In genomic region chr1:230819976-230820375, GRCh38 we compare ENCODE assay signal across 24 cellular contexts.
"Had no signal": no experiment of that assay in that cellular context is flagged by ENCODE, and none has a peak within 500 bp of the region (broad histone marks: within the 10 kb centered on the region; RNA-seq: fewer than 3 reads in every experiment).

No MANE protein-coding gene starts in this region.

- H3K36me3 ChIP-seq: esophagus squamous epithelium, gastroesophageal sphincter, left ventricle myocardium inferior, lower lobe of right lung, prostate gland, right lobe of liver, spleen, thoracic aorta, transverse colon had no signal

- H3K27ac Mint-ChIP-seq: immature natural killer cell; naive thymus-derived CD4-positive, alpha-beta T cell; nephron progenitor cell; stimulated activated memory B cell treated with anti-CD40 and anti-IgM and Interleukin-4, amounts not matched to agents 10 μg/mL and 1 μg/mL and 100 μg/mL, for 72 hours; stimulated activated naive CD8-positive, alpha-beta T cell treated with anti-CD3 and anti-CD28 coated beads, Interleukin-15, Interleukin-2, amounts not matched to agents 100 ng/mL and 50 ng/mL, for 24 hours had no signal

- H3K36me3 Mint-ChIP-seq: immature natural killer cell; stimulated activated memory B cell treated with anti-CD40 and anti-IgM and Interleukin-4, amounts not matched to agents 10 μg/mL and 1 μg/mL and 100 μg/mL, for 72 hours had no signal

- DNase-seq: cortex of kidney; effector memory CD4-positive, alpha-beta T cell; esophagus squamous epithelium; foreskin fibroblast; immature natural killer cell; left cardiac atrium; left ventricle myocardium inferior; lower lobe of right lung; mesenchymal stem cell; naive thymus-derived CD4-positive, alpha-beta T cell; nephron progenitor cell; right lobe of liver; spleen; stimulated activated CD4-positive, alpha-beta T cell treated with anti-CD3 and anti-CD28 coated beads, Interleukin-15, amount 100 ng/mL, for 24 hours; stimulated activated CD4-positive, alpha-beta T cell treated with anti-CD3 and anti-CD28 coated beads, Interleukin-1b, Interleukin-23, amount 100 ng/mL, for 48 hours; stimulated activated CD4-positive, alpha-beta T cell treated with anti-CD3 and anti-CD28 coated beads, Interleukin-4, amount 100 ng/mL, for 24 hours; transverse colon had no signal

- H3K9me3 Mint-ChIP-seq: nephron progenitor cell; stimulated activated memory B cell treated with anti-CD40 and anti-IgM and Interleukin-4, amounts not matched to agents 10 μg/mL and 1 μg/mL and 100 μg/mL, for 72 hours; stimulated activated naive CD8-positive, alpha-beta T cell treated with anti-CD3 and anti-CD28 coated beads, Interleukin-15, Interleukin-2, amounts not matched to agents 100 ng/mL and 50 ng/mL, for 24 hours had no signal

- H3K9me3 ChIP-seq: esophagus squamous epithelium, gastroesophageal sphincter, left ventricle myocardium inferior, lower lobe of right lung, prostate gland, right lobe of liver, spleen, thoracic aorta, transverse colon had no signal

- ATAC-seq: gastroesophageal sphincter; left cardiac atrium; lower lobe of right lung; naive thymus-derived CD4-positive, alpha-beta T cell; stimulated activated memory B cell treated with anti-CD40 and anti-IgM and Interleukin-4, amounts not matched to agents 10 μg/mL and 1 μg/mL and 100 μg/mL, for 72 hours had no signal

- H3K4me3 ChIP-seq: esophagus squamous epithelium, gastroesophageal sphincter, left ventricle myocardium inferior, lower lobe of right lung, prostate gland, right lobe of liver, spleen, thoracic aorta, transverse colon had no signal

- H3K27ac ChIP-seq: epithelial cell of prostate, esophagus squamous epithelium, gastroesophageal sphincter, lower lobe of right lung, parathyroid adenoma, prostate gland, right lobe of liver, spleen, thoracic aorta, transverse colon had no signal

- H3K4me3 Mint-ChIP-seq: immature natural killer cell; naive thymus-derived CD4-positive, alpha-beta T cell; nephron progenitor cell; stimulated activated memory B cell treated with anti-CD40 and anti-IgM and Interleukin-4, amounts not matched to agents 10 μg/mL and 1 μg/mL and 100 μg/mL, for 72 hours; stimulated activated naive CD8-positive, alpha-beta T cell treated with anti-CD3 and anti-CD28 coated beads, Interleukin-15, Interleukin-2, amounts not matched to agents 100 ng/mL and 50 ng/mL, for 24 hours had no signal

- H3K4me1 Mint-ChIP-seq: immature natural killer cell; naive thymus-derived CD4-positive, alpha-beta T cell; stimulated activated memory B cell treated with anti-CD40 and anti-IgM and Interleukin-4, amounts not matched to agents 10 μg/mL and 1 μg/mL and 100 μg/mL, for 72 hours had no signal

- H3K4me1 ChIP-seq: parathyroid adenoma, prostate gland had no signal

- H3K27me3 ChIP-seq: esophagus squamous epithelium, gastroesophageal sphincter, right lobe of liver, spleen, transverse colon had no signal
